8 cellular contexts compared by ENCODE assay signal in the genomic region with DNA sequence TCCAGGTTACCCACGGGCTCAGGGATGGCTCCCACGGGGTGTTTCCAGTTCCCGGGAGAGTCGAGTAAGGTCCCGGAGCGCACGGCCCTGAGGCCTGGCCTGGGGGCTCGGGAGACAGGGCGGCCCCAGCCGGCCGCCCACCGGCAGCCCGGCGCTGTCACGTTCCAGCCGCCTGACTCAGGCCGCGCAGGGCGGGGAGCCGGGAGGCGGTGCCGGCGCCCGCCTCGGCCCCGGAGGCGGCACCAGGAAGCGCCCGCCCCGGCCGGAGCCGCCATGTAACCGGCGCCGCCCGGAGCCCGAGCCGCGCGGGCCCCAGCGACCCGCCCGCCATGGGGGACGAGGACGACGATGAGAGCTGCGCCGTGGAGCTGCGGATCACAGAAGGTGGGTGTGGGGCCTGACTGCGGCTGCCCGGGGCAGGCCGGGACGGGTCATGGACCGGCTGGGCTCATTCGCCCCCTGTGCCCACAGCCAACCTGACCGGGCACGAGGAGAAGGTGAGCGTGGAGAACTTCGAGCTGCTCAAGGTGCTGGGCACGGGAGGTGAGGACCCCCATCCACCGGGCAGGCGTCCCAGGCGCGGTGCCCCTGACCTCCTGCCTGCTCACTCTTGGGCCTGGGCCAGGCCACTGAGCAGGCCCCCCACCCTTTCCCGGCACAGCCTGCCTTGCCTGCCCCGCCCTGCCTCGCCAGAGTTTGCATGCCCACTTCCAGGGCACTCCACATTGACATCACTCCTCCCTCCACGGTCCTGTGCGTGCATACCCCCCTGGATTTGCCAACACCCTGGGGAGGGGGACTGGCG. TPM values are rescaled to one million over a fixed set of nuclear protein-coding genes. Genes with fewer than 3 reads are reported as not detected.
A peak's percentile ranks its signal among the peaks of the same experiment; 100 is the strongest.
DNase-seq lines count a peak whose midpoint lies in the region; ATAC-seq and TF ChIP-seq lines count a peak whose summit lies in the region.

A gene (plus strand): TSS at position 256 of the 805 bp plus-strand sequence. CDS start 74 bp downstream, at position 330.

- peak within 1 kb of the TSS; percentile 57 for H3K9ac ChIP-seq in mammary epithelial cell (ENCODE audit: insufficient read depth, low read length)
- peak within 1 kb of the TSS; percentile 76 for H3K9ac ChIP-seq in iPS-15b (ENCODE audit: low read depth, low read length)

- H3K27ac ChIP-seq in A673 (ENCODE audit: low read depth, low read length, poor library complexity, severe bottlenecking) (peak within 1 kb of the TSS; percentile 75), mammary epithelial cell (ENCODE audit: insufficient read depth, low read depth, low read length) (peak within 1 kb of the TSS; percentile 55)

- H3K36me3 ChIP-seq in A673 (ENCODE audit: insufficient read depth, low read length, poor library complexity, severe bottlenecking) (peaks cover 17% of the 10 kb centered on the region), mammary epithelial cell (ENCODE audit: insufficient read depth, low read length) (peaks cover 15% of the 10 kb centered on the region), iPS-15b (ENCODE audit: control insufficient read depth, insufficient read depth, low read length) (peaks cover 13% of the 10 kb centered on the region)

- H3K4me1 ChIP-seq in A673 (ENCODE audit: insufficient read depth, low read length, poor library complexity, severe bottlenecking) = peaks cover 29% of the 10 kb centered on the region
- peaks cover 47% of the 10 kb centered on the region for H3K4me1 ChIP-seq in mammary epithelial cell (ENCODE audit: insufficient read depth, low read length)
- H3K4me1 ChIP-seq in iPS-15b (ENCODE audit: control insufficient read depth, insufficient read depth, low read length) = peaks cover 6% of the 10 kb centered on the region

- 4% methylated on average over 13 of the region's 70 CpGs for WGBS in mammary epithelial cell (ENCODE audit: low coverage, missing lambda C conversion rate)

- H3K9me3 ChIP-seq in A673 (ENCODE audit: low read depth, low read length, poor library complexity, severe bottlenecking) (no peaks in the 10 kb centered on the region), T-helper 17 cell (ENCODE audit: control insufficient read depth, low read length, poor library complexity, severe bottlenecking) (no peaks in the 10 kb centered on the region), mammary epithelial cell (replicated peaks; ENCODE audit: insufficient read depth, low read length) (no peaks in the 10 kb centered on the region), iPS-15b (ENCODE audit: control insufficient read depth, insufficient read depth, low read length) (no peaks in the 10 kb centered on the region)

- H3K4me3 ChIP-seq in A673 (ENCODE audit: low read depth, low read length, poor library complexity, severe bottlenecking) (peak within 1 kb of the TSS; percentile 76), mammary epithelial cell (replicated peaks in 1 of 3; ENCODE audit: insufficient read depth in 1 of 3, low read depth in 2 of 3, low read length in 3 of 3) (peak within 1 kb of the TSS; percentile 61 to 97 (median 93)), iPS-15b (ENCODE audit: low read depth, low read length) (peak within 1 kb of the TSS; percentile 85)

- intact Hi-C loops in A673 (cut with micrococcal nuclease; ENCODE audit: unreplicated experiment) (no loop called here), mammary epithelial cell (cut with micrococcal nuclease) (loop anchor here (2.0 to 5.0 kb wide), 5 partner anchors 78 to 364 kb away; a partner anchor contains a TSS)

- TF ChIP-seq CTCF in A673 (conservative IDR thresholded peaks at IDR 0.05; ENCODE audit: low read depth, low read length) (no peak), mammary epithelial cell (conservative IDR thresholded peaks at IDR 0.05 in 1 of 2, IDR thresholded peaks at IDR 0.05 in 1 of 2; ENCODE audit: extremely low read depth in 1 of 2, insufficient read depth in 1 of 2, low read depth in 1 of 2, low read length in 2 of 2) (no peak)

- peak within 1 kb of the TSS; percentile 99 for H3K4me3 Mint-ChIP-seq in T-helper 17 cell

- no peaks in the 10 kb centered on the region for H3K27me3 Mint-ChIP-seq in T-helper 17 cell

- peaks cover 47% of the 10 kb centered on the region for H3K79me2 ChIP-seq in mammary epithelial cell (ENCODE audit: insufficient read depth, low read length)

- H3K27ac Mint-ChIP-seq in T-helper 17 cell = peak within 1 kb of the TSS; percentile 85

- ATAC-seq in GM18498 (IDR thresholded peaks at IDR 0.05; ENCODE audit: unreplicated experiment) (peak; percentile 67), T-helper 17 cell (peak; percentile 76)

- CTCF ChIA-PET in A673 (lab: Charles Lee) (interaction anchor here (0.5 kb wide), 1 partner anchor 16 kb away, joined by 4 read pairs; no protein-coding TSS in a partner anchor), mammary epithelial cell (lab: Charles Lee; ENCODE audit: low non-redundant PET) (interaction anchor here (0.9 kb wide), 1 partner anchor 41 kb away, joined by 3 read pairs; a partner anchor contains a TSS)

- DNase-seq in A673 (ENCODE audit: low spot score) = peak; percentile 70
- DNase-seq in HT1080 (ENCODE audit: low read depth) = peak; percentile 60
- DNase-seq in T-helper 17 cell = peak in 2 of 3 donors; percentile 41 to 54
- peak; percentile 71 for DNase-seq in mammary epithelial cell
- DNase-seq in renal cortical epithelial cell (ENCODE audit: low read depth) = peak; percentile 22
- DNase-seq in cerebellar nuclear complex (lab: John Stamatoyannopoulos, UW) = no peak

- peak within 1 kb of the TSS; percentile 80 for H2AFZ ChIP-seq in mammary epithelial cell (ENCODE audit: low read depth, low read length)

- POLR2A ChIA-PET in A673 (lab: Charles Lee; ENCODE audit: low non-redundant PET) = no interaction called here

- dilution Hi-C loops in mammary epithelial cell (cut with HindIII; ENCODE audit: low sequenced_read_pairs) = no loop called here

- peak within 1 kb of the TSS; percentile 98 for H3K4me2 ChIP-seq in mammary epithelial cell (ENCODE audit: insufficient read depth, low read depth, low read length)

- no peaks in the 10 kb centered on the region for H4K20me1 ChIP-seq in mammary epithelial cell (ENCODE audit: insufficient read depth, low read length)

- peaks cover 20% of the 10 kb centered on the region for H3K4me1 Mint-ChIP-seq in T-helper 17 cell

- H3K36me3 Mint-ChIP-seq in T-helper 17 cell (ENCODE audit: low read depth) = peaks cover 3% of the 10 kb centered on the region

- H3K27me3 ChIP-seq in A673 (replicated peaks; ENCODE audit: insufficient read depth, low read depth, low read length, poor library complexity) (no peaks in the 10 kb centered on the region), mammary epithelial cell (ENCODE audit: insufficient read depth, low read length) (no peaks in the 10 kb centered on the region), iPS-15b (ENCODE audit: control insufficient read depth, insufficient read depth, low read length) (no peaks in the 10 kb centered on the region)

- no TSS peak for BruUV-seq in A673 (replicated peaks; lab: Mats Ljungman, UMichigan)
- TSS peak; percentile 50 for BruUV-seq in mammary epithelial cell (replicated peaks; lab: Mats Ljungman, UMichigan)

- in situ Hi-C loops in mammary epithelial cell (cut with MboI; ENCODE audit: low sequenced_read_pairs in 2 of 2) = no loop called here

RNA-seq across cellular contexts. Expression of the gene that starts here (rescaled TPM):
- total RNA-seq in A673 (2021) (22.9 and 24.5 TPM in 2 replicates), T-helper 17 cell (10 to 100 TPM; 21.5 to 26.1 TPM), mammary epithelial cell (10 to 100 TPM; 45.0 to 92.1 TPM), renal cortical epithelial cell (46.0 and 49.3 TPM in 2 replicates)
- 86.9 and 95.7 TPM in 2 replicates for total RNA-seq in HT1080 (2014; rRNA removed; shearing (Covaris generic))
- 44.7 and 48.6 TPM in 2 replicates for polyA plus RNA-seq in HT1080 (2015; cell fraction: cytosol; rRNA removed)
- polyA plus RNA-seq in HT1080 (2015; cell fraction: nucleus; rRNA removed) = 62.1 and 65.8 TPM in 2 replicates
- polyA plus RNA-seq in mammary epithelial cell = 62.1 TPM
- polyA minus RNA-seq in mammary epithelial cell = 70.8 TPM

Comparison
In these comparisons a context has a peak if more than half of its experiments do, and no peak if none do; other contexts are left out.
1. DNase-seq: peak in A673 (single experiment), HT1080 (single experiment), T-helper 17 cell (2 of 3), mammary epithelial cell (single experiment) and renal cortical epithelial cell (single experiment); none in cerebellar nuclear complex (0 of 2).
2. Peak in every context shown above with its lines, with median percentiles within 50 percentile points of each other: H3K4me3 ChIP-seq.